11 cellular contexts compared by ENCODE assay signal in genomic region chr1:168535536-168535935, GRCh38. TPM values are rescaled to one million over a fixed set of nuclear protein-coding genes. Genes with fewer than 3 reads are reported as not detected.
DNase-seq lines count a peak whose midpoint lies in the region; ATAC-seq and TF ChIP-seq lines count a peak whose summit lies in the region.
"Had no signal": no experiment of that assay in that cellular context is flagged by ENCODE, and none has a peak within 500 bp of the region (broad histone marks: within the 10 kb centered on the region; RNA-seq: fewer than 3 reads in every experiment).

No MANE protein-coding gene starts in this region.

- H3K27ac ChIP-seq in PC-3 (ENCODE audit: low read length), result no peak overlapping the region
- H3K27ac ChIP-seq: right atrium auricular region had no signal

- H3K36me3 ChIP-seq in mucosa of descending colon (ENCODE audit: low read depth) (no peaks in the 10 kb centered on the region), PC-3 (ENCODE audit: low read depth, low read length) (no peaks in the 10 kb centered on the region)
- H3K36me3 ChIP-seq: right atrium auricular region had no signal

- no peak overlapping the region for H3K9ac ChIP-seq in PC-3 (ENCODE audit: low read length)

- intact Hi-C loops in mucosa of descending colon (cut with DNase I, micrococcal nuclease), result no loop called here
- intact Hi-C loops in Right ventricle myocardium inferior (cut with DNase I), result no loop called here
- intact Hi-C loops in PC-3 (cut with micrococcal nuclease), result no loop called here
- intact Hi-C loops in posterior cingulate gyrus (cut with DNase I), result no loop called here

- no peak overlapping the region for H2AFZ ChIP-seq in PC-3 (ENCODE audit: low read length)

- H3K9me3 ChIP-seq in mucosa of descending colon, result no peaks in the 10 kb centered on the region
- H3K9me3 ChIP-seq in PC-3 (ENCODE audit: low read length), result no peaks in the 10 kb centered on the region
- H3K9me3 ChIP-seq: right atrium auricular region had no signal

- H3K27me3 ChIP-seq in PC-3 (ENCODE audit: low read length), result peaks cover 16% of the 10 kb centered on the region; the same call in 1 of the 2 replicates
- H3K27me3 ChIP-seq: right atrium auricular region had no signal

- no TSS peak for BruUV-seq in PC-3 (replicated peaks; lab: Mats Ljungman, UMichigan)

- H3K4me2 ChIP-seq in PC-3 (ENCODE audit: low read length), result no peak overlapping the region

- H3K9me2 ChIP-seq in PC-3 (replicated peaks; ENCODE audit: low read length), result no peaks in the 10 kb centered on the region

- CTCF ChIA-PET in PC-3 (lab: Charles Lee), result no interaction called here

- H3K4me1 ChIP-seq in mucosa of descending colon (ENCODE audit: low read depth) (no peaks in the 10 kb centered on the region), PC-3 (ENCODE audit: insufficient read depth, low read length) (no peaks in the 10 kb centered on the region)
- H3K4me1 ChIP-seq: right atrium auricular region had no signal

- H3K4me3 ChIP-seq in mucosa of descending colon, result no peak overlapping the region
- no peak overlapping the region for H3K4me3 ChIP-seq in PC-3 (ENCODE audit: low read length)
- H3K4me3 ChIP-seq: right atrium auricular region had no signal

- POLR2A ChIA-PET in PC-3 (lab: Charles Lee; ENCODE audit: unreplicated experiment), result interaction anchor here (0.5 kb wide), 1 partner anchor 64 kb away, joined by 4 read pairs; no protein-coding TSS in a partner anchor

- peak; percentile 91 for ATAC-seq in GM18498 (IDR thresholded peaks at IDR 0.05; ENCODE audit: unreplicated experiment)
- ATAC-seq in GM21786 (IDR thresholded peaks at IDR 0.05; ENCODE audit: unreplicated experiment), result peak; percentile 97
- ATAC-seq in mucosa of descending colon, result peak; percentile 75
- no peak for ATAC-seq in Right ventricle myocardium inferior
- ATAC-seq in PC-3, result no peak

- no peaks in the 10 kb centered on the region for H4K20me1 ChIP-seq in PC-3 (ENCODE audit: low read length)

- no peaks in the 10 kb centered on the region for H3K79me2 ChIP-seq in PC-3 (ENCODE audit: low read length)

- H3F3A ChIP-seq in PC-3 (ENCODE audit: low read length, unreplicated experiment), result no peaks in the 10 kb centered on the region

- peak; percentile 91 for DNase-seq in NOMO-1 treated with DMSO at 0.1 percent for 48 hours (lab: John Stamatoyannopoulos, UW; ENCODE audit: unreplicated experiment)
- DNase-seq in mucosa of descending colon, result peak in 1 of 3 donors; percentile 19
- DNase-seq in Right ventricle myocardium inferior (ENCODE audit: missing footprints), result no peak
- no peak for DNase-seq in D341Med (ENCODE audit: low spot score)
- no peak for DNase-seq in PC-3
- no peak for DNase-seq in posterior cingulate gyrus
- DNase-seq: activated CD4-positive, alpha-beta T cell treated with anti-CD3 and anti-CD28 coated beads for 4 hours; NCI-H510A treated with DMSO at 0.1 percent for 48 hours had no signal

- TF ChIP-seq CTCF in mucosa of descending colon (IDR thresholded peaks at IDR 0.05), result no peak
- no peak for TF ChIP-seq CTCF in PC-3 (conservative IDR thresholded peaks at IDR 0.05; ENCODE audit: low read depth, low read length)

RNA-seq across cellular contexts. Expression of gene XCL2, which starts 8.3 kb away (rescaled TPM):
- 1 to 10 TPM in 2 of 3 donors, under 1 TPM in 1; 0.58 to 3.3 (median 1.3) TPM for total RNA-seq in mucosa of descending colon
- total RNA-seq in Right ventricle myocardium inferior, result not detected
- not detected in 2 replicates for total RNA-seq in PC-3 (2014; rRNA removed)
- total RNA-seq: right atrium auricular region had no signal

RNA-seq across cellular contexts. Expression of gene XCL1, which starts 40.9 kb away (rescaled TPM):
- total RNA-seq in mucosa of descending colon (1 to 10 TPM in 1 of 3 donors, under 1 TPM in 1, not detected in 1; 0.22 to 1.1 TPM), Right ventricle myocardium inferior (0.57 TPM), PC-3 (2014; rRNA removed) (not detected in 2 replicates)

Comparison
In these comparisons a context has a peak if more than half of its experiments do, and no peak if none do; other contexts are left out.
1. ATAC-seq: peak in GM18498 (single experiment), GM21786 (single experiment) and mucosa of descending colon (single experiment); none in Right ventricle myocardium inferior (single experiment) and PC-3 (single experiment).